Comparison of ENCODE assay signal across 24 cellular contexts in the genomic region with DNA sequence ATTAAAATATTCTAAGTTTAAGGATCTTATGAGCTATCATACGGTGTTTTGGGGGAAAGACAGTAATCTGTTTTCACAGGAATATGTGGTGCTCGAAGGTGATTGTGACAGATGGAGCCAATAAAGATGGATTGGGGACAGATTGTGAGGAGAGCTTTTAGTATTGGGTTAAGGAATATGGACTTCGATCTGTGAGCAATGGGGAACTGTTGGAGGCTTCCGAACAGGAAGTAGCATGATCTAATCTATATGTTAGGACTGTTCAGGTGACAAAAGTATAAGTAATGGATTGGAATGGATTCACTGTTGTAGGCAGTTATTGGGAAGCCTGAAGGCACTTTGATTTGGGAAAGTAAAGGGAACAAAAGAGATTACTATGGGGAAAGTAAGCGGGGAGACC.
"Had no signal": no experiment of that assay in that cellular context is flagged by ENCODE, and none has a peak within 500 bp of the region (broad histone marks: within the 10 kb centered on the region; RNA-seq: fewer than 3 reads in every experiment).

No MANE protein-coding gene starts in this region.

- H3K4me3 ChIP-seq: esophagus squamous epithelium, gastroesophageal sphincter had no signal

- H3K4me1 ChIP-seq: gastroesophageal sphincter had no signal

- ATAC-seq: activated T-cell treated with anti-CD3 and anti-CD28 coated beads, Interleukin-2, amount 50 U/mL, for 72 hours; effector memory CD8-positive, alpha-beta T cell; gastroesophageal sphincter had no signal

- DNase-seq: activated CD4-positive, alpha-beta memory T cell treated with anti-CD3 and anti-CD28 coated beads, Interleukin-2, amount 10 ng/mL, durations not matched to agents 7 days and 5 days; activated CD4-positive, alpha-beta T cell treated with anti-CD3 and anti-CD28 coated beads for 1 hour; activated CD4-positive, alpha-beta T cell treated with anti-CD3 and anti-CD28 coated beads for 4 hours; activated CD4-positive, alpha-beta T cell treated with anti-CD3 and anti-CD28 coated beads, Interleukin-2, amount 10 ng/mL, durations not matched to agents 7 days and 5 days; activated CD4-positive, alpha-beta T cell treated with anti-CD3 and anti-CD28 coated beads, Interleukin-2, amount 50 U/mL, for 4 hours; activated CD8-positive, alpha-beta memory T cell treated with anti-CD3 and anti-CD28 coated beads, Interleukin-2, amount 50 U/mL, for 48 hours; activated gamma-delta T cell; activated naive CD4-positive, alpha-beta T cell; activated naive CD4-positive, alpha-beta T cell treated with anti-CD3 and anti-CD28 coated beads, Interleukin-2, amount 50 U/mL, for 16 hours; activated T-cell treated with anti-CD3 and anti-CD28 coated beads for 4 hours; activated T-cell treated with anti-CD3 and anti-CD28 coated beads, Interleukin-2, amount 50 U/mL, for 24 hours; activated T-cell treated with anti-CD3 and anti-CD28 coated beads, Interleukin-2, amount 50 U/mL, for 72 hours; amniotic stem cell; anterior cingulate cortex; brain microvascular endothelial cell; cortex of kidney; dermis blood vessel endothelial cell; effector CD4-positive, alpha-beta T cell; effector memory CD8-positive, alpha-beta T cell; esophagus squamous epithelium; foreskin melanocyte; T-helper 2 cell had no signal

- H3K27me3 ChIP-seq: brain microvascular endothelial cell, esophagus squamous epithelium, gastroesophageal sphincter had no signal

- H3K36me3 ChIP-seq: brain microvascular endothelial cell, esophagus squamous epithelium, gastroesophageal sphincter had no signal

- H3K27ac ChIP-seq: brain microvascular endothelial cell, epithelial cell of prostate, gastroesophageal sphincter had no signal

- H3K9me3 ChIP-seq: esophagus squamous epithelium, gastroesophageal sphincter had no signal
